1 cellular context compared by ENCODE assay signal in the genomic region with DNA sequence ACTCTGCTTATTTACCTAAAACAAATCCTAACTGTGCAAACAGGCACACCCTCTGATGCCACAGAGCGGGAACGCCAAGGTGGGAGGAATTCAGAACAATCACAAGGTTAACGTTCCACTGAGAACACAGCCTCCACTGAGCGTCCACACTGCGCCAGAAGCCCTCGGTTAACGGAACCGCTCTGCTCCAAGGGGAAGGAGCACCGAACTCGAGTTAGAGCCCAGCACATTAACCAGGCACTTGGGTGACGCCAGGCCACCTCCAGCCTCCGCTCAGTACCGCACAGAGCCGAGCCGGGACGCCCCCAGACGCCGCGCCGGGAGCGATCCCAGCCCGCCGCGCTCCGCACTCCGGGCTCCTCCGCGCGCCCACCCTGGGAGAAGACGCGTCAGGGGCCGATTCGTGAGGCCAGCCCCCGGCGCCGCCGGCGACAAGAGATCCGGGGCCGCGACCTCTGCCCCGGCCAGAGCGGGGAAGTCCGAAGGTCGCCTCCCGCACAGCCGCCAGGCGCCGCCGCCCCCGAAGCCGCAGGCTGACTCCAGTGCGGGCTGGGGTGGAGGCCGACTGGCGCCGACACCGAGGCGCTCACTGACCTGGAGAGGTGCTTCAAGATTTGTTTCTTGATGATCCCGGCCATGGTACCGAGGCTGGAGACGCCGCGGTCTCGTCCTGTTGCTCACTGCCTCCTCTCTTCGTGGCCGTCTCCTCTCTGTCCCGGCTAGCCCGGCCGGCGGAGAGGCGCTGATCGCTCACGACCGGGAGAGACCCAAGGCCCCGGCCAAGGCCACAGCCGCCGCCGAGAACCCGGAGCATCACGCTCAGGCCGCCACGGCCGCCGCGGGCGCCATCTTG.
A peak's percentile ranks its signal among the peaks of the same experiment; 100 is the strongest.
TF ChIP-seq lines count a peak whose summit lies in the region.

No MANE protein-coding gene starts in this region.

TF ChIP-seq in K562, 482 proteins besides CTCF, POLR2A, EP300 and RAD21 (continued from another document):
- TF ChIP-seq, protein P1, sequence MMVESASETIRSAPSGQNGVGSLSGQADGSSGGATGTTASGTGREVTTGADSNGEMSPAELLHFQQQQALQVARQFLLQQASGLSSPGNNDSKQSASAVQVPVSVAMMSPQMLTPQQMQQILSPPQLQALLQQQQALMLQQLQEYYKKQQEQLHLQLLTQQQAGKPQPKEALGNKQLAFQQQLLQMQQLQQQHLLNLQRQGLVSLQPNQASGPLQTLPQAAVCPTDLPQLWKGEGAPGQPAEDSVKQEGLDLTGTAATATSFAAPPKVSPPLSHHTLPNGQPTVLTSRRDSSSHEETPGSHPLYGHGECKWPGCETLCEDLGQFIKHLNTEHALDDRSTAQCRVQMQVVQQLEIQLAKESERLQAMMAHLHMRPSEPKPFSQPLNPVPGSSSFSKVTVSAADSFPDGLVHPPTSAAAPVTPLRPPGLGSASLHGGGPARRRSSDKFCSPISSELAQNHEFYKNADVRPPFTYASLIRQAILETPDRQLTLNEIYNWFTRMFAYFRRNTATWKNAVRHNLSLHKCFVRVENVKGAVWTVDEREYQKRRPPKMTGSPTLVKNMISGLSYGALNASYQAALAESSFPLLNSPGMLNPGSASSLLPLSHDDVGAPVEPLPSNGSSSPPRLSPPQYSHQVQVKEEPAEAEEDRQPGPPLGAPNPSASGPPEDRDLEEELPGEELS (CRISPR knock-in tag; IDR thresholded peaks at IDR 0.05; ENCODE audit: borderline replicate concordance), result peak; percentile 66; the same call in 1 of the 2 replicates
- TF ChIP-seq AFF4 (CRISPR knock-in tag; IDR thresholded peaks at IDR 0.05) (peak; percentile 84; the same call in 1 of the 2 replicates), NR2C1 (IDR thresholded peaks at IDR 0.05) (no peak), NR2C1 (tag; IDR thresholded peaks at IDR 0.05) (peak; percentile 54), ARNT (IDR thresholded peaks at IDR 0.05) (no peak), RERE (CRISPR knock-in tag; IDR thresholded peaks at IDR 0.05; ENCODE audit: borderline replicate concordance) (no peak), PCBP1 (IDR thresholded peaks at IDR 0.05; ENCODE audit: low read depth, low read length, poor library complexity, severe bottlenecking) (peak; percentile 49), SMARCB1 (IDR thresholded peaks at IDR 0.05; ENCODE audit: insufficient read length, low read depth) (peak; percentile 44), MTA3 (IDR thresholded peaks at IDR 0.05; ENCODE audit: borderline replicate concordance) (0 out of 2 replicates have a peak, but pooled peaks have one; percentile 27), HIVEP1 (CRISPR knock-in tag; IDR thresholded peaks at IDR 0.05) (0 out of 2 replicates have a peak, but pooled peaks have one; percentile 24), TAF7 (tag; IDR thresholded peaks at IDR 0.05) (peak; percentile 87), FOXP1 (CRISPR knock-in tag; IDR thresholded peaks at IDR 0.05) (peak; percentile 60; the same call in 1 of the 2 replicates), ZNF695 (CRISPR knock-in tag; IDR thresholded peaks at IDR 0.05) (no peak), NR3C1 (CRISPR knock-in tag; IDR thresholded peaks at IDR 0.05) (0 out of 2 replicates have a peak, but pooled peaks have one; percentile 10), MXI1 (IDR thresholded peaks at IDR 0.05; ENCODE audit: low read depth, low read length) (no peak), STAG1 (CRISPR knock-in tag; IDR thresholded peaks at IDR 0.05; ENCODE audit: borderline replicate concordance) (0 out of 2 replicates have a peak, but pooled peaks have one; percentile 18), HDAC1 (IDR thresholded peaks at IDR 0.05) (peak in 1 of 2 experiments; percentile 24; a peak in 2 of 4 replicates), ZNF316 (IDR thresholded peaks at IDR 0.05) (no peak), EZH2 (IDR thresholded peaks at IDR 0.05; ENCODE audit: borderline replicate concordance, low read depth, low read length) (no peak), MAZ (CRISPR knock-in tag; conservative IDR thresholded peaks at IDR 0.05 in 1 of 2, IDR thresholded peaks at IDR 0.05 in 1 of 2) (peak in 1 of 2 experiments; percentile 39; a peak in 1 of 4 replicates)
- TF ChIP-seq, protein P2, sequence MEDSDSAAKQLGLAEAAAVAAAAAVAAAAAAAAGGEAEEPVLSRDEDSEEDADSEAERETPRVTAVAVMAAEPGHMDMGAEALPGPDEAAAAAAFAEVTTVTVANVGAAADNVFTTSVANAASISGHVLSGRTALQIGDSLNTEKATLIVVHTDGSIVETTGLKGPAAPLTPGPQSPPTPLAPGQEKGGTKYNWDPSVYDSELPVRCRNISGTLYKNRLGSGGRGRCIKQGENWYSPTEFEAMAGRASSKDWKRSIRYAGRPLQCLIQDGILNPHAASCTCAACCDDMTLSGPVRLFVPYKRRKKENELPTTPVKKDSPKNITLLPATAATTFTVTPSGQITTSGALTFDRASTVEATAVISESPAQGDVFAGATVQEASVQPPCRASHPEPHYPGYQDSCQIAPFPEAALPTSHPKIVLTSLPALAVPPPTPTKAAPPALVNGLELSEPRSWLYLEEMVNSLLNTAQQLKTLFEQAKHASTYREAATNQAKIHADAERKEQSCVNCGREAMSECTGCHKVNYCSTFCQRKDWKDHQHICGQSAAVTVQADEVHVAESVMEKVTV (CRISPR knock-in tag; IDR thresholded peaks at IDR 0.05), result no peak
- TF ChIP-seq, protein P3, sequence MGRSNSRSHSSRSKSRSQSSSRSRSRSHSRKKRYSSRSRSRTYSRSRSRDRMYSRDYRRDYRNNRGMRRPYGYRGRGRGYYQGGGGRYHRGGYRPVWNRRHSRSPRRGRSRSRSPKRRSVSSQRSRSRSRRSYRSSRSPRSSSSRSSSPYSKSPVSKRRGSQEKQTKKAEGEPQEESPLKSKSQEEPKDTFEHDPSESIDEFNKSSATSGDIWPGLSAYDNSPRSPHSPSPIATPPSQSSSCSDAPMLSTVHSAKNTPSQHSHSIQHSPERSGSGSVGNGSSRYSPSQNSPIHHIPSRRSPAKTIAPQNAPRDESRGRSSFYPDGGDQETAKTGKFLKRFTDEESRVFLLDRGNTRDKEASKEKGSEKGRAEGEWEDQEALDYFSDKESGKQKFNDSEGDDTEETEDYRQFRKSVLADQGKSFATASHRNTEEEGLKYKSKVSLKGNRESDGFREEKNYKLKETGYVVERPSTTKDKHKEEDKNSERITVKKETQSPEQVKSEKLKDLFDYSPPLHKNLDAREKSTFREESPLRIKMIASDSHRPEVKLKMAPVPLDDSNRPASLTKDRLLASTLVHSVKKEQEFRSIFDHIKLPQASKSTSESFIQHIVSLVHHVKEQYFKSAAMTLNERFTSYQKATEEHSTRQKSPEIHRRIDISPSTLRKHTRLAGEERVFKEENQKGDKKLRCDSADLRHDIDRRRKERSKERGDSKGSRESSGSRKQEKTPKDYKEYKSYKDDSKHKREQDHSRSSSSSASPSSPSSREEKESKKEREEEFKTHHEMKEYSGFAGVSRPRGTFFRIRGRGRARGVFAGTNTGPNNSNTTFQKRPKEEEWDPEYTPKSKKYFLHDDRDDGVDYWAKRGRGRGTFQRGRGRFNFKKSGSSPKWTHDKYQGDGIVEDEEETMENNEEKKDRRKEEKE (IDR thresholded peaks at IDR 0.05; ENCODE audit: borderline replicate concordance in 1 of 2, control insufficient read depth in 1 of 2, low read depth in 2 of 2, low read length in 1 of 2), result no peak
- TF ChIP-seq, protein P4, sequence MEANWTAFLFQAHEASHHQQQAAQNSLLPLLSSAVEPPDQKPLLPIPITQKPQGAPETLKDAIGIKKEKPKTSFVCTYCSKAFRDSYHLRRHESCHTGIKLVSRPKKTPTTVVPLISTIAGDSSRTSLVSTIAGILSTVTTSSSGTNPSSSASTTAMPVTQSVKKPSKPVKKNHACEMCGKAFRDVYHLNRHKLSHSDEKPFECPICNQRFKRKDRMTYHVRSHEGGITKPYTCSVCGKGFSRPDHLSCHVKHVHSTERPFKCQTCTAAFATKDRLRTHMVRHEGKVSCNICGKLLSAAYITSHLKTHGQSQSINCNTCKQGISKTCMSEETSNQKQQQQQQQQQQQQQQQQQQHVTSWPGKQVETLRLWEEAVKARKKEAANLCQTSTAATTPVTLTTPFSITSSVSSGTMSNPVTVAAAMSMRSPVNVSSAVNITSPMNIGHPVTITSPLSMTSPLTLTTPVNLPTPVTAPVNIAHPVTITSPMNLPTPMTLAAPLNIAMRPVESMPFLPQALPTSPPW (CRISPR knock-in tag; IDR thresholded peaks at IDR 0.05), result 0 out of 2 replicates have a peak, but pooled peaks have one; percentile 0
